In the genomic region with DNA sequence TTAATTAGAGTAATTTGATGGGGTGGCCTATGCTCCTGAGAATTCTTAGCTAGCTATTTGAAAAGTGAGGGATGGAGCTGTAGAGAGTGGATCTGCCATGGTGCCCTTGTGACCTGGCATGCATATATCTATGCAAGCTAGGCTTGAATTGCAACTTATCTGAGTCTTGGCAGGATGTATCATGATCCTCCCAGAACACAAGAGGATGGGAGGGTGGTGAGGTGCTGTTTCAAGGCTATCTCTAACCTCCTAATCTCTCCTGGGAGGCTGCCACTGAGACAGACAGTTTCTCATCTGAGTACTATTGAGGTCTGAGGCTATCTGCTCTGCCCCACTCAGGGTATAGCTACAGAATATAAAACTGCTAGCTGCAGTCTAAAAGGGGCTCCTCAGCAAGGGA, we compare ENCODE assay signal across 29 cellular contexts.
"Had no signal": no experiment of that assay in that cellular context is flagged by ENCODE, and none has a peak within 500 bp of the region (broad histone marks: within the 10 kb centered on the region; RNA-seq: fewer than 3 reads in every experiment).

No MANE protein-coding gene starts in this region.

- H3K4me3 ChIP-seq: adrenal gland had no signal

- H3K9me3 ChIP-seq: adrenal gland had no signal

- DNase-seq: activated B cell treated with CpG ODN at 0.5 μM for 24 hours; activated CD4-positive, alpha-beta memory T cell treated with anti-CD3 and anti-CD28 coated beads for 36 hours; activated CD4-positive, alpha-beta T cell treated with anti-CD3 and anti-CD28 coated beads for 4 hours; activated CD4-positive, alpha-beta T cell treated with anti-CD3 and anti-CD28 coated beads, Interleukin-2, amount 50 U/mL, for 1 hour; activated CD4-positive, CD25-positive, alpha-beta regulatory T cell treated with anti-CD3 and anti-CD28 coated beads, Interleukin-2, amount 50 U/mL, for 72 hours; activated CD8-positive, alpha-beta memory T cell treated with anti-CD3 and anti-CD28 coated beads, Interleukin-2, amount 50 U/mL, for 4 hours; activated gamma-delta T cell treated with Interleukin-2 at 50 U/mL for 16 hours; activated naive CD4-positive, alpha-beta T cell treated with anti-CD3 and anti-CD28 coated beads for 36 hours; activated T-cell treated with anti-CD3 and anti-CD28 coated beads for 4 hours; activated T-cell treated with anti-CD3 and anti-CD28 coated beads, Interleukin-2, amount 50 U/mL, for 4 hours; adrenal gland; anterior cingulate cortex; central memory CD4-positive, alpha-beta T cell; Karpas-422; KBM-7; NCI-H1105; NCI-H1417 treated with DMSO at 0.1 percent for 48 hours; NCI-H187 treated with DMSO at 0.1 percent for 48 hours; NCI-H2081; NCI-H2171 treated with DMSO at 0.1 percent for 48 hours; NCI-H226; NCI-H446 treated with DMSO at 0.1 percent for 48 hours; NCI-H524; SW 1271; T-helper 1 cell; T-helper 2 cell; T-helper 9 cell had no signal

- FAIRE-seq: bronchial epithelial cell had no signal

- H3K4me1 ChIP-seq: adrenal gland had no signal

- H3K27me3 ChIP-seq: adrenal gland had no signal

- H3K27ac ChIP-seq: adrenal gland, VCaP had no signal

- H3K36me3 ChIP-seq: adrenal gland had no signal
